Comparison of ENCODE assay signal across 29 cellular contexts in genomic region chr7:122578350-122578749, GRCh38.
"Had no signal": no experiment of that assay in that cellular context is flagged by ENCODE, and none has a peak within 500 bp of the region (broad histone marks: within the 10 kb centered on the region; RNA-seq: fewer than 3 reads in every experiment).

No MANE protein-coding gene starts in this region.

- H3K27ac ChIP-seq: ovary, parathyroid adenoma, psoas muscle, right lobe of liver, sigmoid colon, stomach, thoracic aorta, thyroid gland, tibial nerve, upper lobe of left lung, vagina had no signal

- H3K36me3 Mint-ChIP-seq: natural killer cell treated with Interleukin-12 subunit alpha and Interleukin-12 subunit beta and Interleukin-15 and Interleukin-18, amount 100 ng/mL, for 72 hours; stimulated activated effector memory CD8-positive, alpha-beta T cell treated with anti-CD3 and anti-CD28 coated beads, Interleukin-12 subunit alpha, Interleukin-12 subunit beta, amount 100 ng/mL, for 72 hours; stimulated activated naive B cell treated with anti-CD40 and anti-IgM and Interleukin-4, amounts not matched to agents 10 μg/mL and 1 μg/mL and 100 μg/mL, for 72 hours had no signal

- H3K27me3 Mint-ChIP-seq: natural killer cell treated with Interleukin-12 subunit alpha and Interleukin-12 subunit beta and Interleukin-15 and Interleukin-18, amount 100 ng/mL, for 72 hours; progenitor cell of endocrine pancreas; stimulated activated naive B cell treated with anti-CD40 and anti-IgM and Interleukin-4, amounts not matched to agents 10 μg/mL and 1 μg/mL and 100 μg/mL, for 72 hours; stimulated activated naive CD8-positive, alpha-beta T cell treated with anti-CD3 and anti-CD28 coated beads, Interleukin-15, Interleukin-2, amounts not matched to agents 100 ng/mL and 50 ng/mL, for 24 hours had no signal

- H3K9ac ChIP-seq: parathyroid adenoma had no signal

- H3K4me1 Mint-ChIP-seq: nephron progenitor cell; neural crest cell; stimulated activated effector memory CD8-positive, alpha-beta T cell treated with anti-CD3 and anti-CD28 coated beads, Interleukin-12 subunit alpha, Interleukin-12 subunit beta, amount 100 ng/mL, for 72 hours; stimulated activated naive B cell treated with anti-CD40 and anti-IgM and Interleukin-4, amounts not matched to agents 10 μg/mL and 1 μg/mL and 100 μg/mL, for 72 hours had no signal

- H3K4me3 ChIP-seq: ovary, psoas muscle, right lobe of liver, sigmoid colon, stomach, thoracic aorta, thyroid gland, tibial nerve, upper lobe of left lung, vagina had no signal

- H3K4me3 Mint-ChIP-seq: natural killer cell treated with Interleukin-12 subunit alpha and Interleukin-12 subunit beta and Interleukin-15 and Interleukin-18, amount 100 ng/mL, for 72 hours; nephron progenitor cell; neural crest cell; stimulated activated effector memory CD8-positive, alpha-beta T cell treated with anti-CD3 and anti-CD28 coated beads, Interleukin-12 subunit alpha, Interleukin-12 subunit beta, amount 100 ng/mL, for 72 hours; stimulated activated naive B cell treated with anti-CD40 and anti-IgM and Interleukin-4, amounts not matched to agents 10 μg/mL and 1 μg/mL and 100 μg/mL, for 72 hours; stimulated activated naive CD8-positive, alpha-beta T cell treated with anti-CD3 and anti-CD28 coated beads, Interleukin-15, Interleukin-2, amounts not matched to agents 100 ng/mL and 50 ng/mL, for 24 hours had no signal

- H3K9me3 ChIP-seq: ovary, psoas muscle, right lobe of liver, sigmoid colon, stomach, thoracic aorta, thyroid gland, tibial nerve, upper lobe of left lung, vagina had no signal

- H3K9me3 Mint-ChIP-seq: nephron progenitor cell; neural crest cell; stimulated activated naive CD8-positive, alpha-beta T cell treated with anti-CD3 and anti-CD28 coated beads, Interleukin-15, Interleukin-2, amounts not matched to agents 100 ng/mL and 50 ng/mL, for 24 hours had no signal

- H3K27ac Mint-ChIP-seq: natural killer cell treated with Interleukin-12 subunit alpha and Interleukin-12 subunit beta and Interleukin-15 and Interleukin-18, amount 100 ng/mL, for 72 hours; nephron progenitor cell; progenitor cell of endocrine pancreas; stimulated activated effector memory CD8-positive, alpha-beta T cell treated with anti-CD3 and anti-CD28 coated beads, Interleukin-12 subunit alpha, Interleukin-12 subunit beta, amount 100 ng/mL, for 72 hours; stimulated activated naive B cell treated with anti-CD40 and anti-IgM and Interleukin-4, amounts not matched to agents 10 μg/mL and 1 μg/mL and 100 μg/mL, for 72 hours; stimulated activated naive CD8-positive, alpha-beta T cell treated with anti-CD3 and anti-CD28 coated beads, Interleukin-15, Interleukin-2, amounts not matched to agents 100 ng/mL and 50 ng/mL, for 24 hours had no signal

- H3K79me2 ChIP-seq: parathyroid adenoma had no signal

- DNase-seq: nephron progenitor cell; occipital lobe; ovary; posterior cingulate gyrus; psoas muscle; right cardiac atrium; right lobe of liver; sigmoid colon; small intestine; stimulated activated CD4-positive, alpha-beta T cell treated with anti-CD3 and anti-CD28 coated beads, Interleukin-15, amount 100 ng/mL, for 24 hours; stimulated activated CD4-positive, alpha-beta T cell treated with anti-CD3 and anti-CD28 coated beads, Interleukin-2, amount 100 ng/mL, for 24 hours; stimulated activated CD4-positive, alpha-beta T cell treated with anti-CD3 and anti-CD28 coated beads, Interleukin-2, amount 100 ng/mL, for 48 hours; stimulated activated CD4-positive, alpha-beta T cell treated with anti-CD3 and anti-CD28 coated beads, Interleukin-4, amount 100 ng/mL, for 24 hours; stimulated activated naive B cell treated with anti-CD40 and anti-IgM and Interleukin-4, amounts not matched to agents 10 μg/mL and 1 μg/mL and 100 μg/mL, for 72 hours; stimulated activated naive CD4-positive, alpha-beta T cell treated with Interleukin-2 at 50 U/mL for 16 hours; stomach; thyroid gland; trophoblast cell; upper lobe of left lung had no signal

- H3K4me1 ChIP-seq: parathyroid adenoma, psoas muscle, sigmoid colon, thyroid gland, tibial nerve, upper lobe of left lung, vagina had no signal

- FAIRE-seq: urothelium cell line had no signal

- H3K36me3 ChIP-seq: ovary, right lobe of liver, sigmoid colon, thoracic aorta, thyroid gland had no signal

- H3K27me3 ChIP-seq: ovary, right lobe of liver, sigmoid colon, stomach, thyroid gland, tibial nerve, upper lobe of left lung, vagina had no signal

- H2AFZ ChIP-seq: parathyroid adenoma had no signal
